Comparison of ENCODE assay signal across 8 cellular contexts in genomic region chr19:3626473-3627350, GRCh38. TPM values are rescaled to one million over a fixed set of nuclear protein-coding genes. Genes with fewer than 3 reads are reported as not detected.
A peak's percentile ranks its signal among the peaks of the same experiment; 100 is the strongest.
DNase-seq lines count a peak whose midpoint lies in the region; ATAC-seq, FAIRE-seq and TF ChIP-seq lines count a peak whose summit lies in the region.

TSS of gene CACTIN (minus strand) at chr19:3626790. CDS start at chr19:3626762, 28 bp downstream.

- ATAC-seq in GM21529 (IDR thresholded peaks at IDR 0.05; ENCODE audit: unreplicated experiment) = peak; percentile 85
- peak; percentile 98 for ATAC-seq in mucosa of descending colon

- peak within 1 kb of the TSS; percentile 89 for H3K4me2 ChIP-seq in PC-9

- CTCF ChIA-PET in PC-9 (lab: Charles Lee) = no interaction called here

- H3K27me3 ChIP-seq in PC-9 (ENCODE audit: insufficient read depth, low read depth) = no peaks in the 10 kb centered on the region

- DNase-seq in D721Med (ENCODE audit: insufficient read length, low spot score) = peak; percentile 100
- peak; percentile 96 for DNase-seq in Jurkat, Clone E6-1 (ENCODE audit: low read depth, low spot score)
- peak; percentile 90 to 95 for DNase-seq in PC-9
- DNase-seq in activated T-cell treated with anti-CD3 and anti-CD28 coated beads, Interleukin-2, amount 50 U/mL, for 1 hour = peak; percentile 99
- DNase-seq in epithelial cell of prostate (ENCODE audit: low read depth, low spot score) = peak; percentile 91
- DNase-seq in mucosa of descending colon = peak; percentile 99 to 100 (median 100)
- DNase-seq in stimulated activated CD8-positive, alpha-beta memory T cell treated with anti-CD3 and anti-CD28 coated beads, Interleukin-4, amount 100 ng/mL, for 24 hours (ENCODE audit: low read depth) = peak; percentile 98

- no peaks in the 10 kb centered on the region for H3K9me3 ChIP-seq in PC-9 (ENCODE audit: insufficient read depth, low read depth)
- H3K9me3 ChIP-seq in mucosa of descending colon = no peaks in the 10 kb centered on the region

- no peaks in the 10 kb centered on the region for H3F3A ChIP-seq in PC-9 (ENCODE audit: insufficient read depth, low read depth)

- FAIRE-seq in D721Med (lab: Jason Lieb, UNC) = no peak

- peak within 1 kb of the TSS; percentile 77 for H3K27ac ChIP-seq in PC-9
- H3K27ac ChIP-seq in epithelial cell of prostate = peak within 1 kb of the TSS; percentile 88

- no peak for TF ChIP-seq CTCF in D721Med (IDR thresholded peaks at IDR 0.05; ENCODE audit: insufficient read depth, missing control alignments)
- TF ChIP-seq CTCF in PC-9 (conservative IDR thresholded peaks at IDR 0.05) = no peak
- no peak for TF ChIP-seq CTCF in mucosa of descending colon (IDR thresholded peaks at IDR 0.05)

- H3K36me3 ChIP-seq in PC-9 (ENCODE audit: low read depth) = no peaks in the 10 kb centered on the region
- H3K36me3 ChIP-seq in mucosa of descending colon (ENCODE audit: low read depth) = no peaks in the 10 kb centered on the region

- BruUV-seq in PC-9 (replicated peaks; lab: Mats Ljungman, UMichigan) = no TSS peak

- intact Hi-C loops in PC-9 (cut with micrococcal nuclease; ENCODE audit: unreplicated experiment) = loop anchor here (5.0 kb wide), 1 partner anchor 69 kb away; the partner anchor contains the start of gene MFSD12
- intact Hi-C loops in mucosa of descending colon (cut with DNase I, micrococcal nuclease) = no loop called here

- H3K4me1 ChIP-seq in PC-9 (replicated peaks; ENCODE audit: insufficient read depth) (peaks cover 5% of the 10 kb centered on the region; the same call in 1 of the 2 replicates), mucosa of descending colon (ENCODE audit: low read depth) (peaks cover 18% of the 10 kb centered on the region)

- no peaks in the 10 kb centered on the region for H3K9me2 ChIP-seq in PC-9 (ENCODE audit: insufficient read depth)

- peak within 1 kb of the TSS; percentile 76 for H2AFZ ChIP-seq in PC-9

- POLR2A ChIA-PET in PC-9 (lab: Charles Lee; ENCODE audit: unreplicated experiment) = interaction anchor here (0.6 kb wide), 1 partner anchor 132 kb away, joined by 9 read pairs; no protein-coding TSS in a partner anchor

- 0 out of 2 replicates have a peak, but pooled peaks cover 8% of the 10 kb centered on the region for H4K20me1 ChIP-seq in PC-9 (ENCODE audit: insufficient read depth)

- H3K4me3 ChIP-seq in Jurkat, Clone E6-1 (ENCODE audit: low read length) = peak within 1 kb of the TSS; percentile 93
- H3K4me3 ChIP-seq in PC-9 (peak within 1 kb of the TSS; percentile 76), mucosa of descending colon (peak within 1 kb of the TSS; percentile 96)

- H3K79me2 ChIP-seq in PC-9 (ENCODE audit: low read depth) = peaks cover 25% of the 10 kb centered on the region

RNA-seq across cellular contexts. Expression of gene CACTIN, which starts in this region (rescaled TPM):
- polyA plus RNA-seq in Jurkat, Clone E6-1 (2012; ENCODE audit: insufficient read depth, insufficient read length) = 35.9 TPM
- 17.2 and 18.6 TPM in 2 replicates for total RNA-seq in PC-9 (2021)
- total RNA-seq in mucosa of descending colon = 10 to 100 TPM; 22.4 to 26.8 (median 22.6) TPM

Comparison
In these comparisons a context has a peak if more than half of its experiments do, and no peak if none do; other contexts are left out.
1. Peak in every context shown above with its lines: DNase-seq, ATAC-seq, H3K4me3 ChIP-seq and H3K27ac ChIP-seq.